Comparison of ENCODE assay signal across 16 cellular contexts in the genomic region with DNA sequence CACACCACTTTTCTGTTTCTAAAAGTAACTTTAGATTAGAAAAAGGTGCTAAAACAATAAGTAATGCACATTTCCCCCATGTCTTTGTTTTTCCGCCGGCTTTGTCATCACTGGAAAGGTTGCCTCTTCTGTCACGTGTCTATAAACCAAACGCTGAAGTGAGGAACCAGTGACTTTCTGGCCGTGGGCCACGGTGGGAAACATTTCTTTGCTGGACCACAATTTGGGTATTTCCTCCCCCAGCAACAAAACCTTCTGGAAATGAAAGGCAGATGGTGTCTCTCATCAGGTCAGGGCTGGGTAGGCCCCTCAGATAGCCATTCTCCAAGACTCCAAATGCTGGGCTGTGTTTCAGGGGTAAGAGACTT.
"Had no signal": no experiment of that assay in that cellular context is flagged by ENCODE, and none has a peak within 500 bp of the region (broad histone marks: within the 10 kb centered on the region; RNA-seq: fewer than 3 reads in every experiment).

No MANE protein-coding gene starts in this region.

- H3K27ac ChIP-seq: body of pancreas, coronary artery, right lobe of liver, spleen, testis, upper lobe of right lung had no signal

- H3K27me3 ChIP-seq: body of pancreas, right lobe of liver, spleen, testis, upper lobe of right lung had no signal

- ATAC-seq: activated CD8-positive, alpha-beta T cell treated with anti-CD3 and anti-CD28 coated beads for 36 hours; activated naive CD4-positive, alpha-beta T cell treated with anti-CD3 and anti-CD28 coated beads, Interleukin-2, amount 50 U/mL, for 72 hours; activated T-cell treated with anti-CD3 and anti-CD28 coated beads, Interleukin-2, amount 50 U/mL, for 72 hours; body of pancreas; right lobe of liver; upper lobe of right lung had no signal

- DNase-seq: activated B cell treated with CpG ODN at 0.5 μM for 24 hours; activated CD4-positive, alpha-beta T cell treated with anti-CD3 and anti-CD28 coated beads for 48 hours; activated CD8-positive, alpha-beta T cell treated with anti-CD3 and anti-CD28 coated beads for 36 hours; activated gamma-delta T cell; activated T-cell treated with anti-CD3 and anti-CD28 coated beads, Interleukin-2, amount 50 U/mL, for 72 hours; amygdala; body of pancreas; head of caudate nucleus; immature natural killer cell; right lobe of liver; spleen; testis; upper lobe of right lung had no signal

- FAIRE-seq: frontal cortex had no signal

- H3K4me1 ChIP-seq: body of pancreas, right lobe of liver had no signal

- H3K4me3 ChIP-seq: body of pancreas, coronary artery, right lobe of liver, spleen, testis, upper lobe of right lung had no signal

- H3K9me3 ChIP-seq: body of pancreas, right lobe of liver, spleen, testis, upper lobe of right lung had no signal

- H3K36me3 ChIP-seq: right lobe of liver, spleen, upper lobe of right lung had no signal
